In the genomic region with DNA sequence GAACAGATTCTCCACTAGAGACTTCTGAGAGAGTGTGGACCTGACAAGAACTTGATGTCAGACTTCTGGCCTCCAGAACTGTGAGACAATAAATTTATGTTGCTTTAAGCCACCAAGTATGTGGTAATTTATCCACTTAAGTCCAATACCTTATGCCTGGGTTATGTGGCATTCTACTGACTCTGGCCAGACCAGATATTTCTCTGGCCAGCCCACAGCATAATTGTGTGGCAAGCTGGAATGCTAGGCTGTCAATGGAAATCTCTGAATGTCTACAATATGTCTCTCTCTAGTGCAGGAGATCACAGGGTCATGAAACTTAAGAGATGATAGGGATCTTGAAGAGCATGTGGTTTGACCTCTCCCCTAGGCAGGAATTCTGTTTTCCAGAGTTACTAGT, we compare ENCODE assay signal across 28 cellular contexts.
DNase-seq lines count a peak whose midpoint lies in the region; ATAC-seq, FAIRE-seq and TF ChIP-seq lines count a peak whose summit lies in the region.
"Had no signal": no experiment of that assay in that cellular context is flagged by ENCODE, and none has a peak within 500 bp of the region (broad histone marks: within the 10 kb centered on the region; RNA-seq: fewer than 3 reads in every experiment).

No MANE protein-coding gene starts in this region.

- in situ Hi-C loops in astrocyte of the cerebellum (cut with HindIII; ENCODE audit: low sequenced_read_pairs) = no loop called here

- CTCF ChIA-PET in activated naive CD4-positive, alpha-beta T cell treated with anti-CD3 and anti-CD28 coated beads, Interleukin-2, amount 10 ng/mL, durations not matched to agents 7 days and 5 days (lab: Charles Lee) = no interaction called here

- no peak overlapping the region for H3K4me3 Mint-ChIP-seq in activated naive CD4-positive, alpha-beta T cell treated with anti-CD3 and anti-CD28 coated beads, Interleukin-2, amount 10 ng/mL, durations not matched to agents 7 days and 5 days
- H3K4me3 Mint-ChIP-seq: activated CD8-positive, alpha-beta memory T cell treated with anti-CD3 and anti-CD28 coated beads, Interleukin-2, amount 10 ng/mL, durations not matched to agents 7 days and 5 days; CD4-positive, alpha-beta T cell; nephron had no signal

- no peak overlapping the region for H3K4me3 ChIP-seq in astrocyte of the cerebellum (ENCODE audit: low read depth, low read length)
- H3K4me3 ChIP-seq: ovary, thyroid gland had no signal

- ATAC-seq in activated CD4-positive, CD25-positive, alpha-beta regulatory T cell treated with anti-CD3 and anti-CD28 coated beads, Interleukin-2, amount 50 U/mL, for 24 hours = no peak
- ATAC-seq: activated CD8-positive, alpha-beta memory T cell treated with anti-CD3 and anti-CD28 coated beads, Interleukin-2, amount 10 ng/mL, durations not matched to agents 7 days and 5 days; activated naive CD4-positive, alpha-beta T cell treated with anti-CD3 and anti-CD28 coated beads, Interleukin-2, amount 50 U/mL, for 72 hours; left lobe of liver; right cardiac atrium; stimulated activated naive CD8-positive, alpha-beta T cell treated with anti-CD3 and anti-CD28 coated beads, Interleukin-15, Interleukin-2, amounts not matched to agents 100 U/mL and 50 U/mL, for 24 hours had no signal

- TF ChIP-seq CTCF in AG09319 (IDR thresholded peaks at IDR 0.05; ENCODE audit: low read depth, low read length) (no peak), astrocyte of the cerebellum (IDR thresholded peaks at IDR 0.05; ENCODE audit: low read depth, low read length, missing control alignments) (no peak)

- no peaks in the 10 kb centered on the region for H3K27me3 Mint-ChIP-seq in activated naive CD4-positive, alpha-beta T cell treated with anti-CD3 and anti-CD28 coated beads, Interleukin-2, amount 10 ng/mL, durations not matched to agents 7 days and 5 days
- H3K27me3 Mint-ChIP-seq: CD4-positive, alpha-beta T cell had no signal

- H3K36me3 Mint-ChIP-seq in activated naive CD4-positive, alpha-beta T cell treated with anti-CD3 and anti-CD28 coated beads, Interleukin-2, amount 10 ng/mL, durations not matched to agents 7 days and 5 days = no peaks in the 10 kb centered on the region
- H3K36me3 Mint-ChIP-seq: activated CD8-positive, alpha-beta memory T cell treated with anti-CD3 and anti-CD28 coated beads, Interleukin-2, amount 10 ng/mL, durations not matched to agents 7 days and 5 days; activated naive CD4-positive, alpha-beta T cell treated with anti-CD3 and anti-CD28 coated beads, Interleukin-2, amount 50 U/mL, for 72 hours had no signal

- FAIRE-seq in urothelium cell line (lab: Jason Lieb, UNC) = no peak
- FAIRE-seq: colon had no signal

- DNase-seq in AG09319 (ENCODE audit: extremely low read depth, low read depth) (peak; percentile 41), HT-29 (ENCODE audit: low spot score) (peak; percentile 27), astrocyte of the cerebellum (ENCODE audit: low read depth) (peak; percentile 38), islet precursor cell (peak; percentile 76), urothelium cell line (ENCODE audit: low spot score) (no peak), 8988T (no peak)
- DNase-seq in activated naive CD4-positive, alpha-beta T cell treated with anti-CD3 and anti-CD28 coated beads, Interleukin-2, amount 10 ng/mL, durations not matched to agents 7 days and 5 days = no peak
- DNase-seq: activated CD4-positive, alpha-beta T cell treated with anti-CD3 and anti-CD28 coated beads for 48 hours; activated CD8-positive, alpha-beta memory T cell treated with anti-CD3 and anti-CD28 coated beads, Interleukin-2, amount 10 ng/mL, durations not matched to agents 7 days and 5 days; CD4-positive, alpha-beta T cell; effector memory CD4-positive, alpha-beta T cell; GDM1; KBM-7; NCI-H1694; NCI-H2171; NCI-H69; ovary; right cardiac atrium; SHP77 treated with DMSO at 0.1 percent for 48 hours; stimulated activated CD4-positive, alpha-beta T cell treated with anti-CD3 and anti-CD28 coated beads, Interleukin-12 subunit alpha, Interleukin-12 subunit beta, amount 100 ng/mL, for 4 hours; stimulated activated CD4-positive, alpha-beta T cell treated with anti-CD3 and anti-CD28 coated beads, Interleukin-4, amount 100 ng/mL, for 4 hours; stimulated activated naive CD8-positive, alpha-beta T cell treated with anti-CD3 and anti-CD28 coated beads, Interleukin-15, Interleukin-2, amounts not matched to agents 100 U/mL and 50 U/mL, for 24 hours; thyroid gland had no signal

- H3K4me1 Mint-ChIP-seq in activated naive CD4-positive, alpha-beta T cell treated with anti-CD3 and anti-CD28 coated beads, Interleukin-2, amount 10 ng/mL, durations not matched to agents 7 days and 5 days = no peaks in the 10 kb centered on the region
- H3K4me1 Mint-ChIP-seq: activated CD8-positive, alpha-beta memory T cell treated with anti-CD3 and anti-CD28 coated beads, Interleukin-2, amount 10 ng/mL, durations not matched to agents 7 days and 5 days; nephron had no signal

- no peak overlapping the region for H3K27ac Mint-ChIP-seq in activated naive CD4-positive, alpha-beta T cell treated with anti-CD3 and anti-CD28 coated beads, Interleukin-2, amount 10 ng/mL, durations not matched to agents 7 days and 5 days
- H3K27ac Mint-ChIP-seq: activated CD8-positive, alpha-beta memory T cell treated with anti-CD3 and anti-CD28 coated beads, Interleukin-2, amount 10 ng/mL, durations not matched to agents 7 days and 5 days; activated naive CD4-positive, alpha-beta T cell treated with anti-CD3 and anti-CD28 coated beads, Interleukin-2, amount 50 U/mL, for 72 hours; CD4-positive, alpha-beta T cell; nephron had no signal

- H3K9me3 Mint-ChIP-seq in activated naive CD4-positive, alpha-beta T cell treated with anti-CD3 and anti-CD28 coated beads, Interleukin-2, amount 10 ng/mL, durations not matched to agents 7 days and 5 days = no peaks in the 10 kb centered on the region

Comparison
In these comparisons a context has a peak if more than half of its experiments do, and no peak if none do; other contexts are left out.
1. DNase-seq: peak in AG09319 (single experiment), HT-29 (single experiment), astrocyte of the cerebellum (single experiment) and islet precursor cell (single experiment); none in urothelium cell line (single experiment), activated naive CD4-positive, alpha-beta T cell treated with anti-CD3 and anti-CD28 coated beads, Interleukin-2, amount 10 ng/mL, durations not matched to agents 7 days and 5 days (single experiment) and 8988T (single experiment).